In genomic region chr22:40044870-40045834, GRCh38 we compare ENCODE assay signal across 8 cellular contexts. TPM values are rescaled to one million over a fixed set of nuclear protein-coding genes. Genes with fewer than 3 reads are reported as not detected.
DNase-seq lines count a peak whose midpoint lies in the region; ATAC-seq, FAIRE-seq and TF ChIP-seq lines count a peak whose summit lies in the region.

No MANE protein-coding gene starts in this region.

- peak overlapping the region; percentile 91 for H3K4me3 Mint-ChIP-seq in T-helper 2 cell treated with Interferon-gamma antibody and Interleukin-4, amounts not matched to agents 5 μg/mL and 100 μg/mL, for 36 hours

- TF ChIP-seq CTCF in BE2C (IDR thresholded peaks at IDR 0.05; ENCODE audit: low read depth, low read length) (no peak), astrocyte of the spinal cord (IDR thresholded peaks at IDR 0.05; ENCODE audit: low read depth, low read length) (no peak)

- 0 to 1% (median 1%) methylated on average over 71 to 138 of the region's 138 CpGs for WGBS in small intestine, 3 donors

- DNase-seq in BE2C = peak; percentile 40
- peak; percentile 46 for DNase-seq in GM19239 (ENCODE audit: insufficient read length, low spot score)
- peak; percentile 64 for DNase-seq in T-helper 2 cell treated with Interferon-gamma antibody and Interleukin-4, amounts not matched to agents 5 μg/mL and 100 μg/mL, for 36 hours (ENCODE audit: low spot score)
- peak; percentile 17 for DNase-seq in astrocyte of the spinal cord (ENCODE audit: low read depth, low spot score)
- DNase-seq in iPS-NIHi11 (ENCODE audit: low spot score) = peak; percentile 81
- DNase-seq in small intestine = peak; percentile 48

- H3K27ac Mint-ChIP-seq in T-helper 2 cell treated with Interferon-gamma antibody and Interleukin-4, amounts not matched to agents 5 μg/mL and 100 μg/mL, for 36 hours = peak overlapping the region; percentile 100

- H3K4me3 ChIP-seq in BE2C (ENCODE audit: low read depth, low read length) (peak overlapping the region; percentile 64), astrocyte of the spinal cord (ENCODE audit: low read depth, low read length) (peak overlapping the region; percentile 89), small intestine (ENCODE audit: low read depth in 1 of 2, low read length in 2 of 2) (peak overlapping the region; percentile 68 to 95)

- H3K36me3 ChIP-seq in BE2C = no peaks in the 10 kb centered on the region
- H3K36me3 ChIP-seq in small intestine (ENCODE audit: control insufficient read depth in 2 of 2, insufficient read depth in 2 of 2, low read length in 2 of 2) = no peaks in the 10 kb centered on the region

- H3K9me3 ChIP-seq in BE2C = no peaks in the 10 kb centered on the region
- no peaks in the 10 kb centered on the region for H3K9me3 ChIP-seq in small intestine (ENCODE audit: control insufficient read depth, low read depth)

- ATAC-seq in HG03521 (IDR thresholded peaks at IDR 0.05; ENCODE audit: unreplicated experiment) = peak; percentile 20
- ATAC-seq in HG03460 (IDR thresholded peaks at IDR 0.05; ENCODE audit: unreplicated experiment) = no peak

- in situ Hi-C loops in astrocyte of the spinal cord (cut with HindIII; ENCODE audit: low sequenced_read_pairs) = no loop called here

- FAIRE-seq in GM19239 (lab: Jason Lieb, UNC) = peak; percentile 45
- no peak for FAIRE-seq in small intestine (lab: Jason Lieb, UNC)

- peaks cover 6% of the 10 kb centered on the region for H3K36me3 Mint-ChIP-seq in T-helper 2 cell treated with Interferon-gamma antibody and Interleukin-4, amounts not matched to agents 5 μg/mL and 100 μg/mL, for 36 hours (ENCODE audit: low read depth)

- H3K4me1 ChIP-seq in BE2C = peaks cover 15% of the 10 kb centered on the region
- H3K4me1 ChIP-seq in small intestine (ENCODE audit: control insufficient read depth in 2 of 2, insufficient read depth in 1 of 2, low read depth in 1 of 2, low read length in 1 of 2) = peaks cover 2 to 7% of the 10 kb centered on the region in 2 donors

- peak overlapping the region; percentile 55 to 88 for H3K27ac ChIP-seq in small intestine (ENCODE audit: low read depth in 1 of 2, low read length in 1 of 2)

- no peaks in the 10 kb centered on the region for H3K9me3 Mint-ChIP-seq in T-helper 2 cell treated with Interferon-gamma antibody and Interleukin-4, amounts not matched to agents 5 μg/mL and 100 μg/mL, for 36 hours

- H3K27me3 Mint-ChIP-seq in T-helper 2 cell treated with Interferon-gamma antibody and Interleukin-4, amounts not matched to agents 5 μg/mL and 100 μg/mL, for 36 hours (ENCODE audit: low read depth) = no peaks in the 10 kb centered on the region

- H3K27me3 ChIP-seq in BE2C = no peaks in the 10 kb centered on the region
- no peaks in the 10 kb centered on the region for H3K27me3 ChIP-seq in small intestine (ENCODE audit: control insufficient read depth in 2 of 2, insufficient read depth in 2 of 2, low read length in 2 of 2)

- H3K4me1 Mint-ChIP-seq in T-helper 2 cell treated with Interferon-gamma antibody and Interleukin-4, amounts not matched to agents 5 μg/mL and 100 μg/mL, for 36 hours (ENCODE audit: low read depth) = peaks cover 27% of the 10 kb centered on the region

RNA-seq across cellular contexts. Expression of gene FAM83F, which starts 50.4 kb away (rescaled TPM):
- polyA plus RNA-seq in BE2C (2012; ENCODE audit: insufficient read depth, insufficient read length, low read depth) = not detected
- polyA plus RNA-seq in small intestine = 10 to 100 TPM in 2 of 3 donors, 1 to 10 TPM in 1; 8.5 to 17.4 (median 10.5) TPM

Comparison
In these comparisons a context has a peak if more than half of its experiments do, and no peak if none do; other contexts are left out.
1. DNase-seq: peak in every context shown above with its lines; median percentile 81 in iPS-NIHi11; 64 in T-helper 2 cell treated with Interferon-gamma antibody and Interleukin-4, amounts not matched to agents 5 μg/mL and 100 μg/mL, for 36 hours; 48 in small intestine; 46 in GM19239; 40 in BE2C; 17 in astrocyte of the spinal cord.